34 cellular contexts compared by ENCODE assay signal in genomic region chr15:51315726-51316125, GRCh38. TPM values are rescaled to one million over a fixed set of nuclear protein-coding genes. Genes with fewer than 3 reads are reported as not detected.
"Had no signal": no experiment of that assay in that cellular context is flagged by ENCODE, and none has a peak within 500 bp of the region (broad histone marks: within the 10 kb centered on the region; RNA-seq: fewer than 3 reads in every experiment).

No MANE protein-coding gene starts in this region.

- DNase-seq: activated CD4-positive, alpha-beta memory T cell treated with anti-CD3 and anti-CD28 coated beads, Interleukin-2, amount 10 ng/mL, durations not matched to agents 7 days and 5 days; activated CD4-positive, alpha-beta T cell treated with anti-CD3 and anti-CD28 coated beads for 1 hour; activated CD4-positive, alpha-beta T cell treated with anti-CD3 and anti-CD28 coated beads for 48 hours; activated CD4-positive, CD25-positive, alpha-beta regulatory T cell; activated CD8-positive, alpha-beta memory T cell treated with anti-CD3 and anti-CD28 coated beads for 24 hours; activated CD8-positive, alpha-beta memory T cell treated with anti-CD3 and anti-CD28 coated beads, Interleukin-2, amount 10 ng/mL, durations not matched to agents 7 days and 5 days; activated CD8-positive, alpha-beta memory T cell treated with anti-CD3 and anti-CD28 coated beads, Interleukin-2, amount 50 U/mL, for 48 hours; activated effector memory CD4-positive, alpha-beta T cell treated with Interleukin-2 at 50 U/mL for 16 hours; activated naive CD4-positive, alpha-beta T cell treated with anti-CD3 and anti-CD28 coated beads, Interleukin-2, amount 10 ng/mL, durations not matched to agents 7 days and 5 days; activated T-cell treated with anti-CD3 and anti-CD28 coated beads, Interleukin-2, amount 50 U/mL, for 48 hours; amniotic stem cell; aorta; brain microvascular endothelial cell; Kasumi-1; KG1; MG63; NCI-H1048; NCI-H1105 treated with DMSO at 0.1 percent for 48 hours; NCI-H1436; NCI-H1694; NCI-H2029; NCI-H2107; NCI-H226; NCI-H446 treated with DMSO at 0.1 percent for 48 hours; NCI-H524; PC-9; SIG-M5; SW 1271; T-helper 1 cell; T-helper 2 cell; T-helper 9 cell; WERI-Rb-1 had no signal

RNA-seq across cellular contexts. Expression of gene CYP19A1, which starts 22.7 kb away (rescaled TPM):
- total RNA-seq: activated CD4-positive, alpha-beta memory T cell treated with anti-CD3 and anti-CD28 coated beads, Interleukin-2, amount 10 ng/mL, durations not matched to agents 7 days and 5 days had no signal

RNA-seq across cellular contexts. Expression of gene GLDN, which starts 25.7 kb away (rescaled TPM):
- total RNA-seq: activated CD4-positive, alpha-beta memory T cell treated with anti-CD3 and anti-CD28 coated beads, Interleukin-2, amount 10 ng/mL, durations not matched to agents 7 days and 5 days; activated CD8-positive, alpha-beta memory T cell treated with anti-CD3 and anti-CD28 coated beads, Interleukin-2, amount 10 ng/mL, durations not matched to agents 7 days and 5 days; OCI-LY7; PC-9; SK-MEL-5 had no signal
